ENCODE assay signal across 16 cellular contexts in genomic region chr11:45949992-45950407, GRCh38. TPM values are rescaled to one million over a fixed set of nuclear protein-coding genes. Genes with fewer than 3 reads are reported as not detected.
"Had no signal": no experiment of that assay in that cellular context is flagged by ENCODE, and none has a peak within 500 bp of the region (broad histone marks: within the 10 kb centered on the region; RNA-seq: fewer than 3 reads in every experiment).

No MANE protein-coding gene starts in this region.

- H3K4me1 Mint-ChIP-seq: activated CD8-positive, alpha-beta memory T cell treated with anti-CD3 and anti-CD28 coated beads, Interleukin-2, amount 10 ng/mL, durations not matched to agents 7 days and 5 days; activated naive CD8-positive, alpha-beta T cell treated with anti-CD3 and anti-CD28 coated beads for 36 hours; immature natural killer cell had no signal

- H3K9me3 Mint-ChIP-seq: activated naive CD8-positive, alpha-beta T cell treated with anti-CD3 and anti-CD28 coated beads for 36 hours; immature natural killer cell; neural crest cell; stimulated activated naive B cell treated with anti-CD40 and anti-IgM and Interleukin-4, amounts not matched to agents 10 μg/mL and 1 μg/mL and 100 μg/mL, for 72 hours had no signal

- H3K27ac Mint-ChIP-seq: activated CD8-positive, alpha-beta memory T cell treated with anti-CD3 and anti-CD28 coated beads, Interleukin-2, amount 10 ng/mL, durations not matched to agents 7 days and 5 days; activated naive CD8-positive, alpha-beta T cell treated with anti-CD3 and anti-CD28 coated beads for 36 hours; immature natural killer cell; stimulated activated naive B cell treated with anti-CD40 and anti-IgM and Interleukin-4, amounts not matched to agents 10 μg/mL and 1 μg/mL and 100 μg/mL, for 72 hours had no signal

- H3K27ac ChIP-seq: ovary had no signal

- H3K36me3 ChIP-seq: ovary had no signal

- FAIRE-seq: colon, endothelial cell of umbilical vein had no signal

- H3K27me3 ChIP-seq: ovary had no signal

- ATAC-seq: activated CD8-positive, alpha-beta memory T cell treated with anti-CD3 and anti-CD28 coated beads, Interleukin-2, amount 10 ng/mL, durations not matched to agents 7 days and 5 days; left colon; right cardiac atrium; stimulated activated naive B cell treated with anti-CD40 and anti-IgM and Interleukin-4, amounts not matched to agents 10 μg/mL and 1 μg/mL and 100 μg/mL, for 72 hours had no signal

- H3K4me3 ChIP-seq: ovary had no signal

- H3K9me3 ChIP-seq: ovary had no signal

- H3K27me3 Mint-ChIP-seq: activated CD8-positive, alpha-beta memory T cell treated with anti-CD3 and anti-CD28 coated beads, Interleukin-2, amount 10 ng/mL, durations not matched to agents 7 days and 5 days; activated naive CD8-positive, alpha-beta T cell treated with anti-CD3 and anti-CD28 coated beads for 36 hours; stimulated activated naive B cell treated with anti-CD40 and anti-IgM and Interleukin-4, amounts not matched to agents 10 μg/mL and 1 μg/mL and 100 μg/mL, for 72 hours had no signal

- DNase-seq: activated CD4-positive, alpha-beta T cell treated with anti-CD3 and anti-CD28 coated beads, Interleukin-2, amount 50 U/mL, for 48 hours; activated CD8-positive, alpha-beta memory T cell treated with anti-CD3 and anti-CD28 coated beads, Interleukin-2, amount 10 ng/mL, durations not matched to agents 7 days and 5 days; activated gamma-delta T cell treated with Interleukin-2 at 50 U/mL for 16 hours; activated naive CD8-positive, alpha-beta T cell treated with anti-CD3 and anti-CD28 coated beads for 36 hours; activated T-cell treated with anti-CD3 and anti-CD28 coated beads, Interleukin-2, amount 50 U/mL, for 48 hours; immature natural killer cell; left colon; mesendoderm; ovary; SIG-M5; stimulated activated naive B cell treated with anti-CD40 and anti-IgM and Interleukin-4, amounts not matched to agents 10 μg/mL and 1 μg/mL and 100 μg/mL, for 72 hours; trophoblast cell had no signal

- H3K4me3 Mint-ChIP-seq: activated CD8-positive, alpha-beta memory T cell treated with anti-CD3 and anti-CD28 coated beads, Interleukin-2, amount 10 ng/mL, durations not matched to agents 7 days and 5 days; activated naive CD8-positive, alpha-beta T cell treated with anti-CD3 and anti-CD28 coated beads for 36 hours; immature natural killer cell; neural crest cell; stimulated activated naive B cell treated with anti-CD40 and anti-IgM and Interleukin-4, amounts not matched to agents 10 μg/mL and 1 μg/mL and 100 μg/mL, for 72 hours had no signal

RNA-seq across cellular contexts. Expression of gene LARGE2, which starts 27.5 kb away (rescaled TPM):
- total RNA-seq: endothelial cell of umbilical vein, neural crest cell had no signal

RNA-seq across cellular contexts. Expression of gene FREY1, which starts 42.9 kb away (rescaled TPM):
- polyA plus RNA-seq: immature natural killer cell had no signal
